Comparison of ENCODE assay signal across 27 cellular contexts in the genomic region with DNA sequence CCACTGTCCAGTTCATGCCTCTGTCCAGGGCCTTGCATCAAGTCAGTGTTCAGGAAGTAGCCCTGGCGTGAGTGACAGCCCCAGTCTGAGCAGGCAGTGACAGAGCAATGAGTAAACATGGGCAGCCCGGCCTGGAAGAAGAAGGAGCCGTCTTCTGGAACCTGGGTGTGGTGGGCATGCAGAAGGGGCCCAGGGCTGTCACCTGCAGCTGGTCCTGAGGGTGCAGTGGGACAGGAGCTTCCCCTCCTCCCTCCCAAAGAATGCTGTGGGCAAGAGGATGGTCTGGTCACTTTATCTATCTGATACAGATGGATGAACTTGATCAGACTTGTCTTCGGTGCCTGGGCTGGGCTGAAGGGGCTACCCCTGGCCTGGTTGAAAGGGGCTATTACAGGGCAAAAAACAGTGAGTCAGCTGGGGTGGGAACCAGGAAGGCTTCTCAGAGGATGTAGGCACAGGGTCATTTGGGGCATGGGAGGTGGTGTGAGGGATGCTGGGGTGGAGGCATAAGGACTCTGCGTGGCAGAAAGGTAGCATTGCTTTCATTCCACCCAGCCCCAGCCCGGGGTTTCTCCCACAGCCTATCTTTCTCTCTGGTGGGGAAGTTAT. TPM values are rescaled to one million over a fixed set of nuclear protein-coding genes. Genes with fewer than 3 reads are reported as not detected.
DNase-seq lines count a peak whose midpoint lies in the region; ATAC-seq and TF ChIP-seq lines count a peak whose summit lies in the region.
"Had no signal": no experiment of that assay in that cellular context is flagged by ENCODE, and none has a peak within 500 bp of the region (broad histone marks: within the 10 kb centered on the region; RNA-seq: fewer than 3 reads in every experiment).

No MANE protein-coding gene starts in this region.

- TF ChIP-seq EP300 in stomach (IDR thresholded peaks at IDR 0.05), result no peak

- H3K4me1 ChIP-seq in PC-9 (replicated peaks; ENCODE audit: insufficient read depth) (peaks cover 36% of the 10 kb centered on the region), stomach (peaks cover 0 to 6% (median under 1%) of the 10 kb centered on the region in 4 donors)
- H3K4me1 ChIP-seq: body of pancreas, HAP-1 had no signal

- H4K20me1 ChIP-seq in PC-9 (ENCODE audit: insufficient read depth), result no peaks in the 10 kb centered on the region

- no peak for TF ChIP-seq POLR2A in stomach (IDR thresholded peaks at IDR 0.05)

- TF ChIP-seq CTCF in PC-9 (conservative IDR thresholded peaks at IDR 0.05) (no peak), stomach (IDR thresholded peaks at IDR 0.05) (no peak)

- H3K4me2 ChIP-seq in PC-9, result peak overlapping the region; percentile 68
- H3K4me2 ChIP-seq: BLaER1, hepatocyte had no signal

- POLR2A ChIA-PET in PC-9 (lab: Charles Lee; ENCODE audit: unreplicated experiment), result interaction anchor here (0.7 kb wide), 1 partner anchor 849 kb away, joined by 3 read pairs; no protein-coding TSS in a partner anchor

- H3F3A ChIP-seq in PC-9 (ENCODE audit: insufficient read depth, low read depth), result peaks cover 27% of the 10 kb centered on the region

- no peak overlapping the region for H2AFZ ChIP-seq in PC-9
- H2AFZ ChIP-seq: hepatocyte had no signal

- H3K27ac ChIP-seq in PC-9, result peak overlapping the region; percentile 83
- peak overlapping the region; percentile 8 for H3K27ac ChIP-seq in epithelial cell of prostate
- H3K27ac ChIP-seq in stomach, result no peak overlapping the region
- H3K27ac ChIP-seq: BLaER1, body of pancreas, gastroesophageal sphincter, hepatocyte, ovary had no signal

- BruUV-seq in PC-9 (replicated peaks; lab: Mats Ljungman, UMichigan), result no TSS peak

- H3K4me3 ChIP-seq in PC-9 (no peak overlapping the region; the same call in 1 of the 2 replicates), stomach (no peak overlapping the region)
- H3K4me3 ChIP-seq: BLaER1, body of pancreas, gastroesophageal sphincter, HAP-1, hepatocyte, mucosa of descending colon, ovary had no signal

- CTCF ChIA-PET in PC-9 (lab: Charles Lee), result no interaction called here

- H3K36me3 ChIP-seq in PC-9 (ENCODE audit: low read depth), result peaks cover 29% of the 10 kb centered on the region
- H3K36me3 ChIP-seq in stomach, result peaks cover 94 to 100% (median 99%) of the 10 kb centered on the region in 4 donors
- H3K36me3 ChIP-seq: ovary had no signal

- DNase-seq in Right ventricle myocardium inferior (ENCODE audit: missing footprints) (peak; percentile 49), left cardiac atrium (no peak), PC-9 (peak; percentile 71 to 77), epithelial cell of prostate (ENCODE audit: low read depth, low spot score) (no peak), stomach (no peak), foreskin melanocyte (no peak)
- DNase-seq: activated CD4-positive, alpha-beta T cell treated with anti-CD3 and anti-CD28 coated beads, Interleukin-2, amount 10 ng/mL, durations not matched to agents 7 days and 5 days; activated naive CD4-positive, alpha-beta T cell treated with anti-CD3 and anti-CD28 coated beads, Interleukin-2, amount 10 ng/mL, durations not matched to agents 7 days and 5 days; body of pancreas; cerebellar nuclear complex; dermis blood vessel endothelial cell; kidney glomerular epithelial cell; NCI-H1417 treated with DMSO at 0.1 percent for 48 hours; NCI-H2081; NCI-H2227 treated with DMSO at 0.1 percent for 48 hours; NCI-H526 treated with DMSO at 0.1 percent for 48 hours; NK-92 treated with Interleukin-12 subunit alpha and Interleukin-12 subunit beta, amount 100 ng/mL, for 24 hours; ovary; SHP77 treated with DMSO at 0.1 percent for 48 hours; stimulated activated naive B cell treated with anti-CD40 and anti-IgM and Interleukin-4, amounts not matched to agents 10 μg/mL and 1 μg/mL and 100 μg/mL, for 72 hours had no signal

- H3K79me2 ChIP-seq in PC-9 (ENCODE audit: low read depth), result no peaks in the 10 kb centered on the region; the same call in 1 of the 2 replicates
- H3K79me2 ChIP-seq: hepatocyte had no signal

- ATAC-seq in Right ventricle myocardium inferior (no peak), left cardiac atrium (no peak), GM21515 (IDR thresholded peaks at IDR 0.05; ENCODE audit: unreplicated experiment) (no peak)
- ATAC-seq: body of pancreas; gastroesophageal sphincter; mucosa of descending colon; natural killer cell treated with Interleukin-12 subunit alpha and Interleukin-12 subunit beta and Interleukin-15 and Interleukin-18, amount 100 ng/mL, for 72 hours; stimulated activated naive B cell treated with anti-CD40 and anti-IgM and Interleukin-4, amounts not matched to agents 10 μg/mL and 1 μg/mL and 100 μg/mL, for 72 hours had no signal

- 62 to 85% (median 71%) methylated on average over 6 of the region's 6 CpGs for WGBS in stomach, 5 donors

- H3K9me2 ChIP-seq in PC-9 (ENCODE audit: insufficient read depth), result no peaks in the 10 kb centered on the region

- intact Hi-C loops in Right ventricle myocardium inferior (cut with DNase I) (no loop called here), left cardiac atrium (cut with DNase I) (no loop called here), PC-9 (cut with micrococcal nuclease; ENCODE audit: unreplicated experiment) (no loop called here), stomach (cut with DNase I; ENCODE audit: low total_unique reads) (no loop called here)

- H3K27me3 ChIP-seq in PC-9 (ENCODE audit: insufficient read depth, low read depth) (no peaks in the 10 kb centered on the region), stomach (no peaks in the 10 kb centered on the region)
- H3K27me3 ChIP-seq: BLaER1, body of pancreas, gastroesophageal sphincter, hepatocyte, ovary had no signal

- H3K9me3 ChIP-seq in PC-9 (ENCODE audit: insufficient read depth, low read depth), result no peaks in the 10 kb centered on the region
- H3K9me3 ChIP-seq in stomach, result no peaks in the 10 kb centered on the region
- H3K9me3 ChIP-seq: BLaER1, body of pancreas, gastroesophageal sphincter, HAP-1, mucosa of descending colon, ovary had no signal

RNA-seq across cellular contexts. Expression of a gene that starts 42.7 kb away (rescaled TPM):
- 151 TPM for total RNA-seq in Right ventricle myocardium inferior
- 100 to 1,000 TPM; 110 to 155 TPM for total RNA-seq in left cardiac atrium
- 171 and 203 TPM in 2 replicates for total RNA-seq in PC-9 (2021)
- total RNA-seq in stomach, result 100 to 1,000 TPM in 1 of 5 donors, 10 to 100 TPM in 3, 1 to 10 TPM in 1; 6.4 to 149 (median 46.8) TPM
- 100 to 1,000 TPM in 1 of 3 donors, 10 to 100 TPM in 2; 27.5 to 177 (median 54.7) TPM for polyA plus RNA-seq in stomach

Comparison
In these comparisons a context has a peak if more than half of its experiments do, and no peak if none do; other contexts are left out.
1. DNase-seq: peak in Right ventricle myocardium inferior (single experiment) and PC-9 (2 of 2); none in left cardiac atrium (single experiment), epithelial cell of prostate (single experiment), stomach (single experiment) and foreskin melanocyte (single experiment).
2. H3K27ac ChIP-seq: peak in PC-9 (single experiment) and epithelial cell of prostate (single experiment); none in stomach (0 of 5).